ENCODE assay signal across 8 cellular contexts in genomic region chr11:123301696-123302400, GRCh38.
A peak's percentile ranks its signal among the peaks of the same experiment; 100 is the strongest.
DNase-seq lines count a peak whose midpoint lies in the region; ATAC-seq, FAIRE-seq and TF ChIP-seq lines count a peak whose summit lies in the region.

No MANE protein-coding gene starts in this region.

- peaks cover 45% of the 10 kb centered on the region for H3K4me1 Mint-ChIP-seq in activated T-helper 2 cell treated with anti-CD3 and anti-CD28 coated beads, Interferon-gamma antibody, Interleukin-2, Interleukin-4, amounts not matched to agents 10 μg/mL and 5 μg/mL and 100 μg/mL, durations not matched to agents 14 hours and 24 hours and 36 hours (ENCODE audit: low read depth)

- peak overlapping the region; percentile 63 for H3K9ac ChIP-seq in OCI-LY3 (ENCODE audit: low read length)

- intact Hi-C loops in activated T-helper 2 cell treated with anti-CD3 and anti-CD28 coated beads, Interferon-gamma antibody, Interleukin-2, Interleukin-4, amounts not matched to agents 10 μg/mL and 5 μg/mL and 100 μg/mL, durations not matched to agents 14 hours and 24 hours and 36 hours (cut with micrococcal nuclease) = loop anchor here (1.0 to 5.0 kb wide), 8 partner anchors 56 to 275 kb away; partner anchors contain the start of gene GRAMD1B

- no peak for FAIRE-seq in frontal cortex (lab: Jason Lieb, UNC)

- no peaks in the 10 kb centered on the region for H3K36me3 Mint-ChIP-seq in activated T-helper 2 cell treated with anti-CD3 and anti-CD28 coated beads, Interferon-gamma antibody, Interleukin-2, Interleukin-4, amounts not matched to agents 10 μg/mL and 5 μg/mL and 100 μg/mL, durations not matched to agents 14 hours and 24 hours and 36 hours (ENCODE audit: low read depth)

- peak; percentile 47 for DNase-seq in NCI-H1436 (lab: John Stamatoyannopoulos, UW)
- DNase-seq in NCI-H1436 treated with DMSO at 0.1 percent for 48 hours (lab: John Stamatoyannopoulos, UW) = no peak
- DNase-seq in activated T-helper 2 cell treated with anti-CD3 and anti-CD28 coated beads, Interferon-gamma antibody, Interleukin-2, Interleukin-4, amounts not matched to agents 10 μg/mL and 5 μg/mL and 100 μg/mL, durations not matched to agents 14 hours and 24 hours and 36 hours (ENCODE audit: low spot score) = peak; percentile 67
- peak; percentile 56 to 75 for DNase-seq in frontal cortex (ENCODE audit: low spot score in 2 of 2)
- peak; percentile 61 for DNase-seq in superior temporal gyrus (ENCODE audit: extremely low spot score)

- no peaks in the 10 kb centered on the region for H3K9me3 Mint-ChIP-seq in activated T-helper 2 cell treated with anti-CD3 and anti-CD28 coated beads, Interferon-gamma antibody, Interleukin-2, Interleukin-4, amounts not matched to agents 10 μg/mL and 5 μg/mL and 100 μg/mL, durations not matched to agents 14 hours and 24 hours and 36 hours

- no peaks in the 10 kb centered on the region for H3K36me3 ChIP-seq in OCI-LY3 (replicated peaks; ENCODE audit: low read depth, low read length)
- no peaks in the 10 kb centered on the region for H3K36me3 ChIP-seq in neutrophil

- no peaks in the 10 kb centered on the region for H4K20me1 ChIP-seq in OCI-LY3 (ENCODE audit: insufficient read depth, low read length)

- no peaks in the 10 kb centered on the region for H3K9me3 ChIP-seq in OCI-LY3 (ENCODE audit: insufficient read depth, low read length)
- H3K9me3 ChIP-seq in neutrophil = no peaks in the 10 kb centered on the region

- H3K27me3 ChIP-seq in OCI-LY3 (ENCODE audit: low read depth, low read length) = peaks cover 17% of the 10 kb centered on the region
- H3K27me3 ChIP-seq in neutrophil = peaks cover 27% of the 10 kb centered on the region

- H3K27me3 Mint-ChIP-seq in activated T-helper 2 cell treated with anti-CD3 and anti-CD28 coated beads, Interferon-gamma antibody, Interleukin-2, Interleukin-4, amounts not matched to agents 10 μg/mL and 5 μg/mL and 100 μg/mL, durations not matched to agents 14 hours and 24 hours and 36 hours (ENCODE audit: low read depth) = peaks cover 2% of the 10 kb centered on the region

- peak overlapping the region; percentile 58 for H3K4me3 Mint-ChIP-seq in activated T-helper 2 cell treated with anti-CD3 and anti-CD28 coated beads, Interferon-gamma antibody, Interleukin-2, Interleukin-4, amounts not matched to agents 10 μg/mL and 5 μg/mL and 100 μg/mL, durations not matched to agents 14 hours and 24 hours and 36 hours (ENCODE audit: low read depth)

- H3K4me3 ChIP-seq in OCI-LY3 (ENCODE audit: low read length) (peak overlapping the region; percentile 74), neutrophil (ENCODE audit: low read depth in 1 of 2, low read length in 1 of 2) (peak overlapping the region; percentile 56)

- H3K27ac ChIP-seq in OCI-LY3 (ENCODE audit: low read length) (peak overlapping the region; percentile 81), neutrophil (peak overlapping the region; percentile 63)

- H3K27ac Mint-ChIP-seq in activated T-helper 2 cell treated with anti-CD3 and anti-CD28 coated beads, Interferon-gamma antibody, Interleukin-2, Interleukin-4, amounts not matched to agents 10 μg/mL and 5 μg/mL and 100 μg/mL, durations not matched to agents 14 hours and 24 hours and 36 hours = peak overlapping the region; percentile 84

- TF ChIP-seq CTCF in OCI-LY3 (IDR thresholded peaks at IDR 0.05; ENCODE audit: low read depth, low read length) = peak; percentile 89
- TF ChIP-seq CTCF in neutrophil (IDR thresholded peaks at IDR 0.05) = peak; percentile 72

- peak overlapping the region; percentile 95 for H3K4me2 ChIP-seq in OCI-LY3 (ENCODE audit: low read length)

- peak; percentile 72 for ATAC-seq in HG03066 (IDR thresholded peaks at IDR 0.05; ENCODE audit: low read depth, unreplicated experiment)

- no peaks in the 10 kb centered on the region for H3K79me2 ChIP-seq in OCI-LY3 (ENCODE audit: low read length)

- peak overlapping the region; percentile 54; the same call in 1 of the 2 replicates for H2AFZ ChIP-seq in OCI-LY3 (ENCODE audit: low read depth, low read length)

- H3K4me1 ChIP-seq in OCI-LY3 (ENCODE audit: low read length) (peaks cover 60% of the 10 kb centered on the region), neutrophil (ENCODE audit: control insufficient read depth in 1 of 2, insufficient read depth in 1 of 2, low read depth in 1 of 2, low read length in 1 of 2) (peaks cover 36 to 38% of the 10 kb centered on the region in 2 experiments)
